ENCODE assay signal across 22 cellular contexts in genomic region chr12:51793201-51793600, GRCh38. TPM values are rescaled to one million over a fixed set of nuclear protein-coding genes. Genes with fewer than 3 reads are reported as not detected.
DNase-seq lines count a peak whose midpoint lies in the region; ATAC-seq and TF ChIP-seq lines count a peak whose summit lies in the region.
"Had no signal": no experiment of that assay in that cellular context is flagged by ENCODE, and none has a peak within 500 bp of the region (broad histone marks: within the 10 kb centered on the region; RNA-seq: fewer than 3 reads in every experiment).

No MANE protein-coding gene starts in this region.

- H3K4me3 Mint-ChIP-seq in effector memory CD8-positive, alpha-beta T cell: no peak overlapping the region
- H3K4me3 Mint-ChIP-seq in activated CD4-positive, alpha-beta memory T cell treated with anti-CD3 and anti-CD28 coated beads for 36 hours: no peak overlapping the region
- H3K4me3 Mint-ChIP-seq: memory B cell, T-helper 17 cell had no signal

- H3K27me3 ChIP-seq in HAP-1 (ENCODE audit: low read depth): no peaks in the 10 kb centered on the region
- H3K27me3 ChIP-seq: adrenal gland, SJSA1, upper lobe of left lung had no signal

- H3K36me3 Mint-ChIP-seq in effector memory CD8-positive, alpha-beta T cell (ENCODE audit: insufficient read depth): no peaks in the 10 kb centered on the region
- H3K36me3 Mint-ChIP-seq in activated CD4-positive, alpha-beta memory T cell treated with anti-CD3 and anti-CD28 coated beads for 36 hours: no peaks in the 10 kb centered on the region
- H3K36me3 Mint-ChIP-seq: memory B cell had no signal

- H3K9me3 ChIP-seq in HAP-1: no peaks in the 10 kb centered on the region
- H3K9me3 ChIP-seq: adrenal gland, prostate gland, SJSA1, upper lobe of left lung had no signal

- no peaks in the 10 kb centered on the region for H3K9me3 Mint-ChIP-seq in effector memory CD8-positive, alpha-beta T cell
- no peaks in the 10 kb centered on the region for H3K9me3 Mint-ChIP-seq in activated CD4-positive, alpha-beta memory T cell treated with anti-CD3 and anti-CD28 coated beads for 36 hours
- H3K9me3 Mint-ChIP-seq: memory B cell had no signal

- in situ Hi-C loops in HAP-1 (cut with MboI; ENCODE audit: low sequenced_read_pairs): no loop called here

- no peaks in the 10 kb centered on the region for H3K4me1 Mint-ChIP-seq in effector memory CD8-positive, alpha-beta T cell (ENCODE audit: low read depth in 2 of 2)
- no peaks in the 10 kb centered on the region for H3K4me1 Mint-ChIP-seq in activated CD4-positive, alpha-beta memory T cell treated with anti-CD3 and anti-CD28 coated beads for 36 hours (ENCODE audit: low read depth)
- H3K4me1 Mint-ChIP-seq: memory B cell, T-helper 17 cell had no signal

- no peak overlapping the region for H3K27ac Mint-ChIP-seq in effector memory CD8-positive, alpha-beta T cell
- no peak overlapping the region for H3K27ac Mint-ChIP-seq in activated CD4-positive, alpha-beta memory T cell treated with anti-CD3 and anti-CD28 coated beads for 36 hours
- H3K27ac Mint-ChIP-seq: memory B cell, T-helper 17 cell had no signal

- POLR2A ChIA-PET in activated CD4-positive, alpha-beta memory T cell treated with anti-CD3 and anti-CD28 coated beads for 36 hours (lab: Charles Lee): no interaction called here

- H3K36me3 ChIP-seq in HAP-1 (replicated peaks): no peaks in the 10 kb centered on the region
- H3K36me3 ChIP-seq: adrenal gland, prostate gland, upper lobe of left lung had no signal

- H3K4me3 ChIP-seq in AG10803 (ENCODE audit: low read length) (no peak overlapping the region), HAP-1 (no peak overlapping the region)
- H3K4me3 ChIP-seq: adrenal gland, K562, prostate gland, SJSA1, upper lobe of left lung had no signal

- no peak for ATAC-seq in effector memory CD8-positive, alpha-beta T cell (replicated peaks)
- ATAC-seq: K562, left colon, T-helper 17 cell had no signal

- H3K27me3 Mint-ChIP-seq in effector memory CD8-positive, alpha-beta T cell: no peaks in the 10 kb centered on the region
- no peaks in the 10 kb centered on the region for H3K27me3 Mint-ChIP-seq in activated CD4-positive, alpha-beta memory T cell treated with anti-CD3 and anti-CD28 coated beads for 36 hours

- TF ChIP-seq CTCF in AG10803 (conservative IDR thresholded peaks at IDR 0.05; ENCODE audit: low read length): no peak

- H3K4me1 ChIP-seq in HAP-1: no peaks in the 10 kb centered on the region
- H3K4me1 ChIP-seq: adrenal gland, prostate gland, upper lobe of left lung had no signal

- intact Hi-C loops in activated CD4-positive, alpha-beta memory T cell treated with anti-CD3 and anti-CD28 coated beads for 36 hours (cut with micrococcal nuclease): no loop called here

- DNase-seq in AG10803 (ENCODE audit: low read depth) (peak; percentile 39), HT1080 (ENCODE audit: low read depth) (peak; percentile 52), astrocyte of the hippocampus (ENCODE audit: low read depth, low spot score) (peak; percentile 44), kidney tubule cell (ENCODE audit: low spot score) (peak; percentile 33), HAP-1 (ENCODE audit: low spot score in 2 of 2) (no peak)
- no peak for DNase-seq in effector memory CD8-positive, alpha-beta T cell
- DNase-seq in effector CD8-positive, alpha-beta T cell (lab: John Stamatoyannopoulos, UW): no peak
- DNase-seq in activated CD4-positive, alpha-beta memory T cell treated with anti-CD3 and anti-CD28 coated beads for 36 hours: no peak
- DNase-seq: ACHN; activated CD4-positive, alpha-beta T cell treated with anti-CD3 and anti-CD28 coated beads for 48 hours; activated naive CD4-positive, alpha-beta T cell; activated T-cell treated with anti-CD3 and anti-CD28 coated beads, Interleukin-2, amount 50 U/mL, for 48 hours; adrenal gland; caudate nucleus; left colon; NCI-H524; T-helper 17 cell; upper lobe of left lung had no signal

- CTCF ChIA-PET in activated CD4-positive, alpha-beta memory T cell treated with anti-CD3 and anti-CD28 coated beads for 36 hours (lab: Charles Lee): interaction anchor here (0.8 to 1.1 kb wide), 3 partner anchors 28 to 200 kb away, joined by 3 read pairs; no protein-coding TSS in a partner anchor

RNA-seq across cellular contexts. Expression of gene FIGNL2, which starts 55.3 kb away (rescaled TPM):
- 0.10 and 0.33 TPM in 2 replicates for total RNA-seq in HT1080 (2014; rRNA removed; shearing (Covaris generic))
- 0.06 and 0.12 TPM in 2 replicates for polyA plus RNA-seq in HT1080 (2015; cell fraction: cytosol; rRNA removed)
- polyA plus RNA-seq in HT1080 (2015; cell fraction: nucleus; rRNA removed): 0.49 and 1.0 TPM in 2 replicates
- total RNA-seq in activated CD4-positive, alpha-beta memory T cell treated with anti-CD3 and anti-CD28 coated beads for 36 hours: under 1 TPM; 0.29 to 0.31 TPM
- total RNA-seq: K562, SJSA1 had no signal

Comparison
In these comparisons a context has a peak if more than half of its experiments do, and no peak if none do; other contexts are left out.
1. DNase-seq: peak in AG10803 (single experiment), HT1080 (single experiment), astrocyte of the hippocampus (single experiment) and kidney tubule cell (single experiment); none in effector memory CD8-positive, alpha-beta T cell (0 of 3), effector CD8-positive, alpha-beta T cell (single experiment), HAP-1 (0 of 2) and activated CD4-positive, alpha-beta memory T cell treated with anti-CD3 and anti-CD28 coated beads for 36 hours (single experiment).